ENCODE assay signal across 1 cellular context in genomic region chr14:49975286-49975685, GRCh38.
TF ChIP-seq lines count a peak whose summit lies in the region.

No MANE protein-coding gene starts in this region.

TF ChIP-seq in endothelial cell of umbilical vein, 7 proteins besides CTCF, POLR2A, EP300 and RAD21:
- no peak for TF ChIP-seq EZH2 (IDR thresholded peaks at IDR 0.05; ENCODE audit: borderline replicate concordance, low read depth, low read length, severe bottlenecking)
- TF ChIP-seq POLR2AphosphoS5 (IDR thresholded peaks at IDR 0.05; ENCODE audit: insufficient read depth, low read depth, low read length): peak; percentile 51
- no peak for TF ChIP-seq GATA2 (IDR thresholded peaks at IDR 0.05; ENCODE audit: insufficient read depth, insufficient read length, low read depth, low read length)
- TF ChIP-seq MAX (IDR thresholded peaks at IDR 0.05; ENCODE audit: insufficient read depth, insufficient read length): no peak
- no peak for TF ChIP-seq MYC (IDR thresholded peaks at IDR 0.05; ENCODE audit: low read depth, low read length)
- TF ChIP-seq FOS (IDR thresholded peaks at IDR 0.05; ENCODE audit: borderline replicate concordance, insufficient read depth, low read length): peak; percentile 92
- peak; percentile 67 for TF ChIP-seq JUN (IDR thresholded peaks at IDR 0.05; ENCODE audit: borderline replicate concordance, insufficient read depth, insufficient read length, low read depth)
